12 cellular contexts compared by ENCODE assay signal in genomic region chr19:2288743-2289713, GRCh38. TPM values are rescaled to one million over a fixed set of nuclear protein-coding genes. Genes with fewer than 3 reads are reported as not detected.
DNase-seq lines count a peak whose midpoint lies in the region; ATAC-seq and TF ChIP-seq lines count a peak whose summit lies in the region.
"Had no signal": no experiment of that assay in that cellular context is flagged by ENCODE, and none has a peak within 500 bp of the region (broad histone marks: within the 10 kb centered on the region; RNA-seq: fewer than 3 reads in every experiment).

No MANE protein-coding gene starts in this region.

- intact Hi-C loops in activated B cell treated with CpG ODN at 0.5 μM for 24 hours (cut with micrococcal nuclease), result loop anchor here (1.0 to 2.0 kb wide), 3 partner anchors 14 to 43 kb away; no protein-coding TSS in a partner anchor

- no peak for DNase-seq in activated naive CD4-positive, alpha-beta T cell treated with Interleukin-2 at 50 U/mL for 16 hours
- peak; percentile 54 for DNase-seq in activated B cell treated with CpG ODN at 0.5 μM for 24 hours
- DNase-seq in hepatocyte (ENCODE audit: low spot score), result no peak
- no peak for DNase-seq in NCI-H524 (lab: John Stamatoyannopoulos, UW)
- DNase-seq in stimulated activated CD4-positive, alpha-beta T cell treated with anti-CD3 and anti-CD28 coated beads, Interleukin-1b, Interleukin-23, amount 100 ng/mL, for 48 hours, result no peak

- no peaks in the 10 kb centered on the region for H3K9me2 ChIP-seq in hepatocyte (replicated peaks; ENCODE audit: insufficient read depth)

- H2AFZ ChIP-seq in hepatocyte, result no peak overlapping the region

- peaks cover 2% of the 10 kb centered on the region for H3K36me3 Mint-ChIP-seq in activated naive CD4-positive, alpha-beta T cell treated with anti-CD3 and anti-CD28 coated beads, Interleukin-2, amount 50 U/mL, for 24 hours
- peaks cover 10% of the 10 kb centered on the region for H3K36me3 Mint-ChIP-seq in activated B cell treated with CpG ODN at 0.5 μM for 24 hours (ENCODE audit: low read depth)

- CTCF ChIA-PET in activated B cell treated with CpG ODN at 0.5 μM for 24 hours (lab: Charles Lee), result interaction anchor here (0.8 to 2.5 kb wide), 8 partner anchors 11 to 105 kb away, joined by 3 to 13 read pairs (median 4); no protein-coding TSS in a partner anchor

- H3K27me3 Mint-ChIP-seq in activated naive CD4-positive, alpha-beta T cell treated with anti-CD3 and anti-CD28 coated beads, Interleukin-2, amount 50 U/mL, for 24 hours, result no peaks in the 10 kb centered on the region
- H3K27me3 Mint-ChIP-seq in activated B cell treated with CpG ODN at 0.5 μM for 24 hours, result no peaks in the 10 kb centered on the region

- TF ChIP-seq CTCF in activated B cell treated with CpG ODN at 0.5 μM for 24 hours (IDR thresholded peaks at IDR 0.05) (no peak), hepatocyte (IDR thresholded peaks at IDR 0.05; ENCODE audit: poor library complexity) (no peak)

- H3K9me3 ChIP-seq in hepatocyte (ENCODE audit: low read depth) (no peaks in the 10 kb centered on the region), thymus (ENCODE audit: control insufficient read depth) (no peaks in the 10 kb centered on the region)

- peaks cover 3% of the 10 kb centered on the region for H4K20me1 ChIP-seq in hepatocyte (ENCODE audit: insufficient read depth, poor library complexity, severe bottlenecking)

- peaks cover 72% of the 10 kb centered on the region for H3K27me3 ChIP-seq in hepatocyte
- peaks cover 44% of the 10 kb centered on the region for H3K27me3 ChIP-seq in thymus (ENCODE audit: control insufficient read depth, insufficient read depth)

- peak overlapping the region; percentile 80 for H3K4me2 ChIP-seq in hepatocyte

- no peak overlapping the region for H3K27ac ChIP-seq in hepatocyte
- peak overlapping the region; percentile 42 for H3K27ac ChIP-seq in thymus (ENCODE audit: low read depth)
- H3K27ac ChIP-seq: cardiac muscle cell had no signal

- H3K27ac Mint-ChIP-seq in activated naive CD4-positive, alpha-beta T cell treated with anti-CD3 and anti-CD28 coated beads, Interleukin-2, amount 50 U/mL, for 24 hours, result peak overlapping the region; percentile 60
- peak overlapping the region; percentile 90 for H3K27ac Mint-ChIP-seq in activated B cell treated with CpG ODN at 0.5 μM for 24 hours

- peak; percentile 31 for ATAC-seq in activated B cell treated with CpG ODN at 0.5 μM for 24 hours (ENCODE audit: low read depth)
- ATAC-seq in HG03439 (IDR thresholded peaks at IDR 0.05; ENCODE audit: unreplicated experiment), result no peak

- WGBS in hepatocyte (ENCODE audit: low lambda C conversion rate, missing lambda C conversion rate), result 73% methylated on average over 31 of the region's 31 CpGs
- WGBS in thymus, result 47% methylated on average over 31 of the region's 31 CpGs

- H3K4me1 ChIP-seq in hepatocyte (ENCODE audit: insufficient read depth) (peaks cover 15% of the 10 kb centered on the region), thymus (ENCODE audit: control insufficient read depth, insufficient read depth, low read length) (peaks cover 14% of the 10 kb centered on the region)

- H3K36me3 ChIP-seq in hepatocyte (replicated peaks; ENCODE audit: insufficient read depth, low read depth) (no peaks in the 10 kb centered on the region), thymus (ENCODE audit: control insufficient read depth, insufficient read depth) (no peaks in the 10 kb centered on the region)
- H3K36me3 ChIP-seq: cardiac muscle cell had no signal

- H3K4me1 Mint-ChIP-seq in activated naive CD4-positive, alpha-beta T cell treated with anti-CD3 and anti-CD28 coated beads, Interleukin-2, amount 50 U/mL, for 24 hours, result peaks cover 28% of the 10 kb centered on the region
- H3K4me1 Mint-ChIP-seq in activated B cell treated with CpG ODN at 0.5 μM for 24 hours, result peaks cover 46% of the 10 kb centered on the region

- no peaks in the 10 kb centered on the region for H3K79me2 ChIP-seq in hepatocyte

- peak overlapping the region; percentile 87 for H3K4me3 Mint-ChIP-seq in activated naive CD4-positive, alpha-beta T cell treated with anti-CD3 and anti-CD28 coated beads, Interleukin-2, amount 50 U/mL, for 24 hours
- H3K4me3 Mint-ChIP-seq in activated B cell treated with CpG ODN at 0.5 μM for 24 hours, result peak overlapping the region; percentile 90

- H3K9me3 Mint-ChIP-seq in activated naive CD4-positive, alpha-beta T cell treated with anti-CD3 and anti-CD28 coated beads, Interleukin-2, amount 50 U/mL, for 24 hours, result no peaks in the 10 kb centered on the region
- no peaks in the 10 kb centered on the region for H3K9me3 Mint-ChIP-seq in activated B cell treated with CpG ODN at 0.5 μM for 24 hours

- H3K4me3 ChIP-seq in hepatocyte (no peak overlapping the region), thymus (ENCODE audit: low read length) (peak overlapping the region; percentile 43)

- POLR2A ChIA-PET in activated B cell treated with CpG ODN at 0.5 μM for 24 hours (lab: Charles Lee), result interaction anchor here (0.6 to 3.2 kb wide), 32 partner anchors 8 to 1019 kb away, joined by 3 to 73 read pairs (median 4); partner anchors contain the start of genes CIRBP, GADD45B, LSM7 and PLEKHJ1

RNA-seq across cellular contexts. Expression of gene PEAK3, which starts 7.1 kb away (rescaled TPM):
- 0.09 TPM in 1 of 2 replicates, not detected in the other for total RNA-seq in activated B cell treated with CpG ODN at 0.5 μM for 24 hours
- not detected in 2 replicates for total RNA-seq in hepatocyte
- 0.15 and 0.57 TPM in 2 replicates for polyA plus RNA-seq in hepatocyte
- polyA plus RNA-seq in thymus, result 0.34 TPM
- total RNA-seq: NCI-H460 had no signal
- polyA plus RNA-seq: BJ, neural cell had no signal

RNA-seq across cellular contexts. Expression of gene LINGO3, which starts 18.9 kb away (rescaled TPM):
- 0.88 and 1.4 TPM in 2 replicates for total RNA-seq in activated B cell treated with CpG ODN at 0.5 μM for 24 hours
- total RNA-seq in hepatocyte, result not detected in 2 replicates
- not detected in 2 replicates for polyA plus RNA-seq in hepatocyte
- polyA plus RNA-seq in thymus, result 0.16 TPM
- polyA plus RNA-seq: BJ had no signal

RNA-seq across cellular contexts. Expression of gene JSRP1, which starts 32.8 kb away (rescaled TPM):
- total RNA-seq in activated B cell treated with CpG ODN at 0.5 μM for 24 hours (0.31 and 0.54 TPM in 2 replicates), hepatocyte (0.30 TPM in 1 of 2 replicates, not detected in the other)
- polyA plus RNA-seq in hepatocyte (0.91 and 0.93 TPM in 2 replicates), thymus (1.3 TPM)
- total RNA-seq: NCI-H460 had no signal
- polyA plus RNA-seq: BJ had no signal

RNA-seq across cellular contexts. Expression of gene LSM7, which starts 39.4 kb away (rescaled TPM):
- total RNA-seq in activated B cell treated with CpG ODN at 0.5 μM for 24 hours (149 and 152 TPM in 2 replicates), hepatocyte (162 and 190 TPM in 2 replicates)
- polyA plus RNA-seq in hepatocyte (150 and 151 TPM in 2 replicates), thymus (243 TPM)

RNA-seq across cellular contexts. Expression of gene SPPL2B, which starts 39.5 kb away (rescaled TPM):
- total RNA-seq in activated B cell treated with CpG ODN at 0.5 μM for 24 hours (112 and 142 TPM in 2 replicates), hepatocyte (27.4 and 40.9 TPM in 2 replicates)
- polyA plus RNA-seq in hepatocyte (87.7 and 135 TPM in 2 replicates), thymus (125 TPM)
